In the genomic region with DNA sequence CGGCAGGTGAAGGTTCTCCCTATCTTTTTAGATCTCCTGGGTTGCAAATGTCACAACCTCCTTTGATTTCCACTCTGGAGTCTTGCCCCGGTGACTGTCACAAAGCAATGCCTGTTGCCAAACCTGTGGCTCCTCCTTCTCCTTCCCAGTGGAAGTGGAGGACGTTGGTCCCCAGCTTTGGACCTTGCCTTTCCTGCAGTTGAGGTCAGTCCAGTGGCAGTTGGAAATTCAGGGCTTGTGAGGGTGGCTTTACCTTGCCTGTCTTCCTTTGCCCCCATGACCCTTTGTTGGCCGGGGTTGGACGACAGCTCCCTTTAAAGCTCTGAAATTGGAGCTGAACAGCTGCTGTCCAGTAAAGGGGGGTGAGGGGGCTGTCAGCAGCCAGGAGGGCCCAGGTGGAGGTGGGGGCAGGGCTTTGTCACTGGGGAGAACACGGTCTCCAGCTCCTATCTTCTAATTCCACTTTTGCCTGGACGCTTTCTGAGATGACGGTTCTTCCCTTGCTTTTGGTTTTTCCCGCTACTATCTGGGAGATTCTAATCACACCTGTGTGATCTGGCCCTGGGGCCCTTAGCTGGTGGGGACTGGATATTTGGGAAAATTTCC, we compare ENCODE assay signal across 1 cellular context.
TF ChIP-seq lines count a peak whose summit lies in the region.

No MANE protein-coding gene starts in this region.

TF ChIP-seq in GM23338, 12 proteins besides CTCF, POLR2A, EP300 and RAD21 (continued from another document):
- TF ChIP-seq ZNF462 (CRISPR knock-in tag; IDR thresholded peaks at IDR 0.05), result no peak
- no peak for TF ChIP-seq NANOG (IDR thresholded peaks at IDR 0.05; ENCODE audit: borderline replicate concordance)
- TF ChIP-seq, protein P1, sequence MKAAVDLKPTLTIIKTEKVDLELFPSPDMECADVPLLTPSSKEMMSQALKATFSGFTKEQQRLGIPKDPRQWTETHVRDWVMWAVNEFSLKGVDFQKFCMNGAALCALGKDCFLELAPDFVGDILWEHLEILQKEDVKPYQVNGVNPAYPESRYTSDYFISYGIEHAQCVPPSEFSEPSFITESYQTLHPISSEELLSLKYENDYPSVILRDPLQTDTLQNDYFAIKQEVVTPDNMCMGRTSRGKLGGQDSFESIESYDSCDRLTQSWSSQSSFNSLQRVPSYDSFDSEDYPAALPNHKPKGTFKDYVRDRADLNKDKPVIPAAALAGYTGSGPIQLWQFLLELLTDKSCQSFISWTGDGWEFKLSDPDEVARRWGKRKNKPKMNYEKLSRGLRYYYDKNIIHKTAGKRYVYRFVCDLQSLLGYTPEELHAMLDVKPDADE (IDR thresholded peaks at IDR 0.05), result no peak
- no peak for TF ChIP-seq ZNF114 (CRISPR knock-in tag; IDR thresholded peaks at IDR 0.05)
- no peak; the same call in 1 of the 2 replicates for TF ChIP-seq POLR2AphosphoS5 (IDR thresholded peaks at IDR 0.05; ENCODE audit: low read depth)
- no peak for TF ChIP-seq JUNB (IDR thresholded peaks at IDR 0.05; ENCODE audit: unreplicated experiment)
- no peak for TF ChIP-seq CREB1 (CRISPR knock-in tag; IDR thresholded peaks at IDR 0.05; ENCODE audit: low read depth)
- TF ChIP-seq REST (IDR thresholded peaks at IDR 0.05; ENCODE audit: unreplicated experiment), result no peak
- TF ChIP-seq EZH2phosphoT487 (IDR thresholded peaks at IDR 0.05; ENCODE audit: unreplicated experiment), result no peak
- no peak for TF ChIP-seq EZH2 (IDR thresholded peaks at IDR 0.05; ENCODE audit: low read depth, unreplicated experiment)
